ENCODE assay signal across 1 cellular context in the genomic region with DNA sequence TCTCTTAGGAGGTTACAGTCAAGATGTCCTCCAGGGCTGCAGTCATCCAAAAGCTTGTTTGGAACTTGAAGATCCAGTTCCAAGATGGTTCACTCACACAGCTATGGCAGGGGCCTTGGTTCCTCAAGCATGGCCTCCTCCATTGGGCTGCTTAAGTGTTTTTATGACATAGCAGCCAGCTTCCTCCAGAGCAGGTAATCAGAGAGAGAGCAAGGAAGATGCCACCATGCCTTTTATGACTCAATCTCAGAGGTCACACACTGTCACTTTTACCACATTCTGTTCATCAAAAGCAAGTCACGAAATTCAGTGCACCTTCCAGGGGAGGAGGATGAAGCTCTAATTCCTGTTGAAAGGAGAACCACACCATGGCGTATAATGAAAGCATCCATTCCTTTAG.
TF ChIP-seq lines count a peak whose summit lies in the region.

No MANE protein-coding gene starts in this region.

TF ChIP-seq in GM12878, 131 proteins besides CTCF, POLR2A, EP300 and RAD21:
- TF ChIP-seq, protein P1, sequence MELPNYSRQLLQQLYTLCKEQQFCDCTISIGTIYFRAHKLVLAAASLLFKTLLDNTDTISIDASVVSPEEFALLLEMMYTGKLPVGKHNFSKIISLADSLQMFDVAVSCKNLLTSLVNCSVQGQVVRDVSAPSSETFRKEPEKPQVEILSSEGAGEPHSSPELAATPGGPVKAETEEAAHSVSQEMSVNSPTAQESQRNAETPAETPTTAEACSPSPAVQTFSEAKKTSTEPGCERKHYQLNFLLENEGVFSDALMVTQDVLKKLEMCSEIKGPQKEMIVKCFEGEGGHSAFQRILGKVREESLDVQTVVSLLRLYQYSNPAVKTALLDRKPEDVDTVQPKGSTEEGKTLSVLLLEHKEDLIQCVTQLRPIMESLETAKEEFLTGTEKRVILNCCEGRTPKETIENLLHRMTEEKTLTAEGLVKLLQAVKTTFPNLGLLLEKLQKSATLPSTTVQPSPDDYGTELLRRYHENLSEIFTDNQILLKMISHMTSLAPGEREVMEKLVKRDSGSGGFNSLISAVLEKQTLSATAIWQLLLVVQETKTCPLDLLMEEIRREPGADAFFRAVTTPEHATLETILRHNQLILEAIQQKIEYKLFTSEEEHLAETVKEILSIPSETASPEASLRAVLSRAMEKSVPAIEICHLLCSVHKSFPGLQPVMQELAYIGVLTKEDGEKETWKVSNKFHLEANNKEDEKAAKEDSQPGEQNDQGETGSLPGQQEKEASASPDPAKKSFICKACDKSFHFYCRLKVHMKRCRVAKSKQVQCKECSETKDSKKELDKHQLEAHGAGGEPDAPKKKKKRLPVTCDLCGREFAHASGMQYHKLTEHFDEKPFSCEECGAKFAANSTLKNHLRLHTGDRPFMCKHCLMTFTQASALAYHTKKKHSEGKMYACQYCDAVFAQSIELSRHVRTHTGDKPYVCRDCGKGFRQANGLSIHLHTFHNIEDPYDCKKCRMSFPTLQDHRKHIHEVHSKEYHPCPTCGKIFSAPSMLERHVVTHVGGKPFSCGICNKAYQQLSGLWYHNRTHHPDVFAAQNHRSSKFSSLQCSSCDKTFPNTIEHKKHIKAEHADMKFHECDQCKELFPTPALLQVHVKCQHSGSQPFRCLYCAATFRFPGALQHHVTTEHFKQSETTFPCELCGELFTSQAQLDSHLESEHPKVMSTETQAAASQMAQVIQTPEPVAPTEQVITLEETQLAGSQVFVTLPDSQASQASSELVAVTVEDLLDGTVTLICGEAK (IDR thresholded peaks at IDR 0.05; ENCODE audit: borderline replicate concordance), result no peak
- TF ChIP-seq ZSCAN29 (IDR thresholded peaks at IDR 0.05), result no peak
- TF ChIP-seq CHD2 (IDR thresholded peaks at IDR 0.05; ENCODE audit: borderline replicate concordance, low read depth, low read length), result no peak
- TF ChIP-seq SMAD5 (IDR thresholded peaks at IDR 0.05; ENCODE audit: low read depth), result no peak
- TF ChIP-seq PML (IDR thresholded peaks at IDR 0.05; ENCODE audit: low read length), result no peak
- no peak for TF ChIP-seq RUNX3 (IDR thresholded peaks at IDR 0.05; ENCODE audit: low read length)
- no peak for TF ChIP-seq MTA3 (IDR thresholded peaks at IDR 0.05; ENCODE audit: borderline replicate concordance, low read length)
- TF ChIP-seq SUZ12 (IDR thresholded peaks at IDR 0.05; ENCODE audit: unreplicated experiment), result no peak
- no peak for TF ChIP-seq SREBF2 (IDR thresholded peaks at IDR 0.05; ENCODE audit: low read length)
- TF ChIP-seq, protein P2, sequence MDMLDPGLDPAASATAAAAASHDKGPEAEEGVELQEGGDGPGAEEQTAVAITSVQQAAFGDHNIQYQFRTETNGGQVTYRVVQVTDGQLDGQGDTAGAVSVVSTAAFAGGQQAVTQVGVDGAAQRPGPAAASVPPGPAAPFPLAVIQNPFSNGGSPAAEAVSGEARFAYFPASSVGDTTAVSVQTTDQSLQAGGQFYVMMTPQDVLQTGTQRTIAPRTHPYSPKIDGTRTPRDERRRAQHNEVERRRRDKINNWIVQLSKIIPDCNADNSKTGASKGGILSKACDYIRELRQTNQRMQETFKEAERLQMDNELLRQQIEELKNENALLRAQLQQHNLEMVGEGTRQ (IDR thresholded peaks at IDR 0.05; ENCODE audit: borderline replicate concordance, low read depth, low read length), result no peak
- TF ChIP-seq TBL1XR1 (IDR thresholded peaks at IDR 0.05; ENCODE audit: low read depth, low read length), result no peak
- TF ChIP-seq, protein P3, sequence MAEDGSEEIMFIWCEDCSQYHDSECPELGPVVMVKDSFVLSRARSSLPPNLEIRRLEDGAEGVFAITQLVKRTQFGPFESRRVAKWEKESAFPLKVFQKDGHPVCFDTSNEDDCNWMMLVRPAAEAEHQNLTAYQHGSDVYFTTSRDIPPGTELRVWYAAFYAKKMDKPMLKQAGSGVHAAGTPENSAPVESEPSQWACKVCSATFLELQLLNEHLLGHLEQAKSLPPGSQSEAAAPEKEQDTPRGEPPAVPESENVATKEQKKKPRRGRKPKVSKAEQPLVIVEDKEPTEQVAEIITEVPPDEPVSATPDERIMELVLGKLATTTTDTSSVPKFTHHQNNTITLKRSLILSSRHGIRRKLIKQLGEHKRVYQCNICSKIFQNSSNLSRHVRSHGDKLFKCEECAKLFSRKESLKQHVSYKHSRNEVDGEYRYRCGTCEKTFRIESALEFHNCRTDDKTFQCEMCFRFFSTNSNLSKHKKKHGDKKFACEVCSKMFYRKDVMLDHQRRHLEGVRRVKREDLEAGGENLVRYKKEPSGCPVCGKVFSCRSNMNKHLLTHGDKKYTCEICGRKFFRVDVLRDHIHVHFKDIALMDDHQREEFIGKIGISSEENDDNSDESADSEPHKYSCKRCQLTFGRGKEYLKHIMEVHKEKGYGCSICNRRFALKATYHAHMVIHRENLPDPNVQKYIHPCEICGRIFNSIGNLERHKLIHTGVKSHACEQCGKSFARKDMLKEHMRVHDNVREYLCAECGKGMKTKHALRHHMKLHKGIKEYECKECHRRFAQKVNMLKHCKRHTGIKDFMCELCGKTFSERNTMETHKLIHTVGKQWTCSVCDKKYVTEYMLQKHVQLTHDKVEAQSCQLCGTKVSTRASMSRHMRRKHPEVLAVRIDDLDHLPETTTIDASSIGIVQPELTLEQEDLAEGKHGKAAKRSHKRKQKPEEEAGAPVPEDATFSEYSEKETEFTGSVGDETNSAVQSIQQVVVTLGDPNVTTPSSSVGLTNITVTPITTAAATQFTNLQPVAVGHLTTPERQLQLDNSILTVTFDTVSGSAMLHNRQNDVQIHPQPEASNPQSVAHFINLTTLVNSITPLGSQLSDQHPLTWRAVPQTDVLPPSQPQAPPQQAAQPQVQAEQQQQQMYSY (CRISPR knock-in tag; IDR thresholded peaks at IDR 0.05), result no peak
- TF ChIP-seq, protein P4, sequence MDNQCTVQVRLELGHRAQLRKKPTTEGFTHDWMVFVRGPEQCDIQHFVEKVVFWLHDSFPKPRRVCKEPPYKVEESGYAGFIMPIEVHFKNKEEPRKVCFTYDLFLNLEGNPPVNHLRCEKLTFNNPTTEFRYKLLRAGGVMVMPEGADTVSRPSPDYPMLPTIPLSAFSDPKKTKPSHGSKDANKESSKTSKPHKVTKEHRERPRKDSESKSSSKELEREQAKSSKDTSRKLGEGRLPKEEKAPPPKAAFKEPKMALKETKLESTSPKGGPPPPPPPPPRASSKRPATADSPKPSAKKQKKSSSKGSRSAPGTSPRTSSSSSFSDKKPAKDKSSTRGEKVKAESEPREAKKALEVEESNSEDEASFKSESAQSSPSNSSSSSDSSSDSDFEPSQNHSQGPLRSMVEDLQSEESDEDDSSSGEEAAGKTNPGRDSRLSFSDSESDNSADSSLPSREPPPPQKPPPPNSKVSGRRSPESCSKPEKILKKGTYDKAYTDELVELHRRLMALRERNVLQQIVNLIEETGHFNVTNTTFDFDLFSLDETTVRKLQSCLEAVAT (IDR thresholded peaks at IDR 0.05), result no peak
- TF ChIP-seq SIX5 (IDR thresholded peaks at IDR 0.05; ENCODE audit: low read depth, low read length, severe bottlenecking), result no peak
- no peak for TF ChIP-seq IKZF2 (IDR thresholded peaks at IDR 0.05)
- TF ChIP-seq, protein P5, sequence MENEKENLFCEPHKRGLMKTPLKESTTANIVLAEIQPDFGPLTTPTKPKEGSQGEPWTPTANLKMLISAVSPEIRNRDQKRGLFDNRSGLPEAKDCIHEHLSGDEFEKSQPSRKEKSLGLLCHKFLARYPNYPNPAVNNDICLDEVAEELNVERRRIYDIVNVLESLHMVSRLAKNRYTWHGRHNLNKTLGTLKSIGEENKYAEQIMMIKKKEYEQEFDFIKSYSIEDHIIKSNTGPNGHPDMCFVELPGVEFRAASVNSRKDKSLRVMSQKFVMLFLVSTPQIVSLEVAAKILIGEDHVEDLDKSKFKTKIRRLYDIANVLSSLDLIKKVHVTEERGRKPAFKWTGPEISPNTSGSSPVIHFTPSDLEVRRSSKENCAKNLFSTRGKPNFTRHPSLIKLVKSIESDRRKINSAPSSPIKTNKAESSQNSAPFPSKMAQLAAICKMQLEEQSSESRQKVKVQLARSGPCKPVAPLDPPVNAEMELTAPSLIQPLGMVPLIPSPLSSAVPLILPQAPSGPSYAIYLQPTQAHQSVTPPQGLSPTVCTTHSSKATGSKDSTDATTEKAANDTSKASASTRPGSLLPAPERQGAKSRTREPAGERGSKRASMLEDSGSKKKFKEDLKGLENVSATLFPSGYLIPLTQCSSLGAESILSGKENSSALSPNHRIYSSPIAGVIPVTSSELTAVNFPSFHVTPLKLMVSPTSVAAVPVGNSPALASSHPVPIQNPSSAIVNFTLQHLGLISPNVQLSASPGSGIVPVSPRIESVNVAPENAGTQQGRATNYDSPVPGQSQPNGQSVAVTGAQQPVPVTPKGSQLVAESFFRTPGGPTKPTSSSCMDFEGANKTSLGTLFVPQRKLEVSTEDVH (IDR thresholded peaks at IDR 0.05; ENCODE audit: low read depth, partially characterized antibody), result no peak
- no peak for TF ChIP-seq ZNF217 (IDR thresholded peaks at IDR 0.05)
- no peak for TF ChIP-seq GABPA (IDR thresholded peaks at IDR 0.05; ENCODE audit: low read depth)
